22 cellular contexts compared by ENCODE assay signal in genomic region chr5:40717281-40717680, GRCh38. TPM values are rescaled to one million over a fixed set of nuclear protein-coding genes. Genes with fewer than 3 reads are reported as not detected.
DNase-seq lines count a peak whose midpoint lies in the region; ATAC-seq, FAIRE-seq and TF ChIP-seq lines count a peak whose summit lies in the region.
"Had no signal": no experiment of that assay in that cellular context is flagged by ENCODE, and none has a peak within 500 bp of the region (broad histone marks: within the 10 kb centered on the region; RNA-seq: fewer than 3 reads in every experiment).

No MANE protein-coding gene starts in this region.

- CTCF ChIA-PET in A549 (lab: Yijun Ruan, JAX), result interaction anchor here (1.1 to 1.6 kb wide), 3 partner anchors 29 to 1138 kb away, joined by 3 to 4 read pairs (median 3); no protein-coding TSS in a partner anchor

- FAIRE-seq in A549 (lab: Jason Lieb, UNC), result no peak
- FAIRE-seq: bronchial epithelial cell, islet of Langerhans had no signal

- H3K4me2 ChIP-seq in A549, result peak overlapping the region; percentile 22

- TF ChIP-seq RAD21 in A549 (conservative IDR thresholded peaks at IDR 0.05 in 1 of 2, IDR thresholded peaks at IDR 0.05 in 1 of 2), result no peak

- TF ChIP-seq CTCF in A549 (IDR thresholded peaks at IDR 0.05), result no peak
- TF ChIP-seq CTCF in foreskin keratinocyte (conservative IDR thresholded peaks at IDR 0.05), result no peak
- no peak for TF ChIP-seq CTCF in dorsolateral prefrontal cortex (IDR thresholded peaks at IDR 0.05 in 54 of 56, conservative IDR thresholded peaks at IDR 0.05 in 2 of 56; ENCODE audit: low read depth in 1 of 56, partially characterized antibody in 56 of 56)

- POLR2A ChIA-PET in A549 (lab: Yijun Ruan, JAX), result no interaction called here

- H3K27me3 ChIP-seq in foreskin keratinocyte (no peaks in the 10 kb centered on the region), dorsolateral prefrontal cortex (no peaks in the 10 kb centered on the region)
- H3K27me3 ChIP-seq: tibial nerve had no signal

- DNase-seq in A549 (ENCODE audit: low read depth in 1 of 2, low spot score in 1 of 2) (peak in 1 of 2 experiments; percentile 12), HS-5 (ENCODE audit: low read depth) (peak; percentile 41), brain pericyte (ENCODE audit: low read depth, low spot score) (peak; percentile 13), kidney tubule cell (ENCODE audit: low spot score) (peak; percentile 29), foreskin keratinocyte (no peak), dorsolateral prefrontal cortex (no peak), islet precursor cell (no peak)
- DNase-seq: activated naive CD4-positive, alpha-beta T cell treated with anti-CD3 and anti-CD28 coated beads for 36 hours; effector CD8-positive, alpha-beta T cell; glutamatergic neuron; NCI-H1092 treated with DMSO at 0.1 percent for 48 hours; NCI-H2171 treated with DMSO at 0.1 percent for 48 hours; Right ventricle myocardium superior; T-helper 17 cell had no signal

- H3K4me3 ChIP-seq in A549 (no peak overlapping the region), dorsolateral prefrontal cortex (no peak overlapping the region)
- H3K4me3 ChIP-seq: skin epidermis, tibial nerve had no signal

- no peak for TF ChIP-seq EP300 in A549 (IDR thresholded peaks at IDR 0.05)

- H3K9me3 ChIP-seq in A549, result no peaks in the 10 kb centered on the region

- no peak overlapping the region; a peak in 1 of 6 replicates for H3K27ac ChIP-seq in A549
- H3K27ac ChIP-seq in foreskin keratinocyte, result no peak overlapping the region
- H3K27ac ChIP-seq in dorsolateral prefrontal cortex, result peak overlapping the region in 21 of 59 donors; percentile 13 to 90 (median 75)
- H3K27ac ChIP-seq: skin epidermis, tibial nerve had no signal

- intact Hi-C loops in dorsolateral prefrontal cortex (cut with DNase I), result no loop called here

- TF ChIP-seq POLR2A in A549 (IDR thresholded peaks at IDR 0.05; ENCODE audit: low read length), result no peak

- ATAC-seq in A549 (peak; percentile 78 to 80; a peak in 5 of 6 replicates), foreskin keratinocyte (no peak), HG03139 (IDR thresholded peaks at IDR 0.05; ENCODE audit: unreplicated experiment) (no peak)
- ATAC-seq: activated CD4-positive, CD25-positive, alpha-beta regulatory T cell treated with anti-CD3 and anti-CD28 coated beads, Interleukin-2, amount 50 U/mL, for 24 hours; HCT116; stimulated activated effector memory CD8-positive, alpha-beta T cell treated with anti-CD3 and anti-CD28 coated beads, Interleukin-12 subunit alpha, Interleukin-12 subunit beta, amount 100 ng/mL, for 72 hours had no signal

- H3K4me1 ChIP-seq in A549 (peaks cover 6% of the 10 kb centered on the region; the same call in 1 of the 3 replicates), foreskin keratinocyte (peaks cover 7% of the 10 kb centered on the region)

TF ChIP-seq in A549, 52 proteins besides CTCF, POLR2A, EP300 and RAD21:
- no peak for TF ChIP-seq CHD4 (IDR thresholded peaks at IDR 0.05; ENCODE audit: borderline replicate concordance)
- TF ChIP-seq MAFK (IDR thresholded peaks at IDR 0.05; ENCODE audit: partially characterized antibody), result peak; percentile 28
- no peak for TF ChIP-seq KDM1A (IDR thresholded peaks at IDR 0.05; ENCODE audit: low read depth)
- TF ChIP-seq HMGXB4 (CRISPR knock-in tag; IDR thresholded peaks at IDR 0.05; ENCODE audit: borderline replicate concordance), result no peak
- no peak for TF ChIP-seq JUN (IDR thresholded peaks at IDR 0.05)

RNA-seq across cellular contexts. Expression of gene PTGER4, which starts 37.6 kb away (rescaled TPM):
- polyA plus RNA-seq in A549 (2011; rRNA removed), result 0.89 and 0.90 TPM in 2 replicates
- polyA plus RNA-seq in A549 (2012; cell fraction: cytosol; rRNA removed), result 2.3 and 3.9 TPM in 2 replicates
- polyA plus RNA-seq in A549 (2012; cell fraction: nucleus; rRNA removed), result 4.8 and 7.2 TPM in 2 replicates
- polyA plus RNA-seq in A549 (2017; fragmentation: RNase III; extraction: RNeasy Plus Mini Kit Qiagen cat#74134 plus additional on column Dnase treatment), result 0.54 to 0.99 TPM (median 0.62 TPM) in 3 replicates
- polyA minus RNA-seq in A549 (2011; rRNA and poly(A)+ RNA removed), result 1.4 and 1.6 TPM in 2 replicates
- total RNA-seq in foreskin keratinocyte, result 4.2 and 7.3 TPM in 2 replicates
- polyA plus RNA-seq in foreskin keratinocyte, result 0.72 and 1.4 TPM in 2 replicates
- total RNA-seq in dorsolateral prefrontal cortex, result 1 to 10 TPM in 96 of 120 experiments, under 1 TPM in 24; 0.46 to 6.9 (median 1.8) TPM

RNA-seq across cellular contexts. Expression of gene TTC33, which starts 38.5 kb away (rescaled TPM):
- polyA plus RNA-seq in A549 (2011; rRNA removed) (13.5 and 19.8 TPM in 2 replicates), A549 (2017; fragmentation: RNase III; extraction: RNeasy Plus Mini Kit Qiagen cat#74134 plus additional on column Dnase treatment) (15.4 to 17.1 TPM (median 15.7 TPM) in 3 replicates), foreskin keratinocyte (2.8 and 3.4 TPM in 2 replicates)
- polyA plus RNA-seq in A549 (2012; cell fraction: cytosol; rRNA removed), result 2.4 and 2.6 TPM in 2 replicates
- polyA plus RNA-seq in A549 (2012; cell fraction: nucleus; rRNA removed), result 0.86 and 0.88 TPM in 2 replicates
- 4.8 and 5.9 TPM in 2 replicates for polyA minus RNA-seq in A549 (2011; rRNA and poly(A)+ RNA removed)
- total RNA-seq in foreskin keratinocyte (10.4 and 10.5 TPM in 2 replicates), dorsolateral prefrontal cortex (10 to 100 TPM; 14.3 to 56.7 (median 40.2) TPM)

Comparison
In these comparisons a context has a peak if more than half of its experiments do, and no peak if none do; other contexts are left out.
1. ATAC-seq: peak in A549 (2 of 2); none in foreskin keratinocyte (single experiment) and HG03139 (single experiment).
2. DNase-seq: peak in HS-5 (single experiment), brain pericyte (single experiment) and kidney tubule cell (single experiment); none in foreskin keratinocyte (0 of 2), dorsolateral prefrontal cortex (0 of 10) and islet precursor cell (single experiment).